1 cellular context compared by ENCODE assay signal in the genomic region with DNA sequence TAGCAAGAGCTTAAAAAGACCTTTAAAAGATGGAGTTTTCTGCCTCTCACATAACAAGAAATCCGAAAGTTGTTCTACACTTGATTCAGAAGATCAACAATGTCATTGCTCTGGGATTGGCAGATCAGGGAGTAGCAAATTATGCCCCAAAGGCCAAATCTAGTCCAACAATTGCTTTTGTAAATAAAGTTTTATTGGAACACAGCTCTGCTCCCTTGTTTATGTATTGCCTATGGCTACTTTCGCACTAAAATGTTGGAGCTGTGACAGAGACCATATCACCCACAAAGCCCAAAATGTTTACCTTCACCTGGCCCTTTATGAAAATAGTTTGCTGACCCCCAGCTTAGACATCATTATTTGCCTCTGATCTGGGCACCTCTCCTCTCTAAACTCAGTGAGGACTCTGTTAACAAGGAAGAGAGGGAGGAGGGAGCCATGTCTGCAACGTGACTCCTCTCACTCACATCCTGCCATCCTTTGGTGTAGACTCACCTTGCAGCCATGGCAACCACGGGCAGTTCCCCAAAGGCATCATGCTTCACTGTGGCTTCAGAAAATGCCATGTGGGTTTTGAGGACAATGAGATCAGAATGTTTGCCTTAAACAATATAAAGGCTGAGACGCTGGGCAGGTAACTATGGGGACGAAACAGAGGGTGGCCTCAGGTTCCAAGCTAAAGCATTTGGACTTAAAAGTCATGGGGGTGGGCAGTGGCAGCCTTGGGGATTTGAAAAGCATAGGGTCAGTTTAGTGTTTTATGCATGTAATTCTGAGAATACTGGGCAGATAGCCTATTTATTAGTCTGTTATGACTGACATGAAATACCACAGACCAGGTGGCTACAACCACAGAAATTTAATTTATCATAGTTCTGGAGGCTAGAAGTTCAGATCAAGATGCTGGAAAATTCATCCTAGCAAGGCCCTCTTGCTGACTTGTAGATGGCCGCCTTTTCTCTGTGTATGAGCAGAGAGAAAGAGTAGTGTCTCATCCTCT.
TF ChIP-seq lines count a peak whose summit lies in the region.

No MANE protein-coding gene starts in this region.

TF ChIP-seq in SK-N-SH, 30 proteins besides CTCF, POLR2A, EP300 and RAD21 (continued from another document):
- TF ChIP-seq, protein P1, sequence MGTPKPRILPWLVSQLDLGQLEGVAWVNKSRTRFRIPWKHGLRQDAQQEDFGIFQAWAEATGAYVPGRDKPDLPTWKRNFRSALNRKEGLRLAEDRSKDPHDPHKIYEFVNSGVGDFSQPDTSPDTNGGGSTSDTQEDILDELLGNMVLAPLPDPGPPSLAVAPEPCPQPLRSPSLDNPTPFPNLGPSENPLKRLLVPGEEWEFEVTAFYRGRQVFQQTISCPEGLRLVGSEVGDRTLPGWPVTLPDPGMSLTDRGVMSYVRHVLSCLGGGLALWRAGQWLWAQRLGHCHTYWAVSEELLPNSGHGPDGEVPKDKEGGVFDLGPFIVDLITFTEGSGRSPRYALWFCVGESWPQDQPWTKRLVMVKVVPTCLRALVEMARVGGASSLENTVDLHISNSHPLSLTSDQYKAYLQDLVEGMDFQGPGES (IDR thresholded peaks at IDR 0.05; ENCODE audit: low read depth, low read length) = no peak
- TF ChIP-seq NRF1 (IDR thresholded peaks at IDR 0.05; ENCODE audit: low read depth, low read length) (no peak), JUND (IDR thresholded peaks at IDR 0.05) (no peak), EZH2phosphoT487 (IDR thresholded peaks at IDR 0.05; ENCODE audit: borderline replicate concordance, low read depth) (no peak), RXRA (IDR thresholded peaks at IDR 0.05; ENCODE audit: borderline replicate concordance, low read depth) (no peak)
- TF ChIP-seq, protein P2, sequence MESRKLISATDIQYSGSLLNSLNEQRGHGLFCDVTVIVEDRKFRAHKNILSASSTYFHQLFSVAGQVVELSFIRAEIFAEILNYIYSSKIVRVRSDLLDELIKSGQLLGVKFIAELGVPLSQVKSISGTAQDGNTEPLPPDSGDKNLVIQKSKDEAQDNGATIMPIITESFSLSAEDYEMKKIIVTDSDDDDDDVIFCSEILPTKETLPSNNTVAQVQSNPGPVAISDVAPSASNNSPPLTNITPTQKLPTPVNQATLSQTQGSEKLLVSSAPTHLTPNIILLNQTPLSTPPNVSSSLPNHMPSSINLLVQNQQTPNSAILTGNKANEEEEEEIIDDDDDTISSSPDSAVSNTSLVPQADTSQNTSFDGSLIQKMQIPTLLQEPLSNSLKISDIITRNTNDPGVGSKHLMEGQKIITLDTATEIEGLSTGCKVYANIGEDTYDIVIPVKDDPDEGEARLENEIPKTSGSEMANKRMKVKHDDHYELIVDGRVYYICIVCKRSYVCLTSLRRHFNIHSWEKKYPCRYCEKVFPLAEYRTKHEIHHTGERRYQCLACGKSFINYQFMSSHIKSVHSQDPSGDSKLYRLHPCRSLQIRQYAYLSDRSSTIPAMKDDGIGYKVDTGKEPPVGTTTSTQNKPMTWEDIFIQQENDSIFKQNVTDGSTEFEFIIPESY (IDR thresholded peaks at IDR 0.05; ENCODE audit: borderline replicate concordance, low read depth) = no peak
